Comparison of ENCODE assay signal across 8 cellular contexts in genomic region chr19:9914315-9915207, GRCh38. TPM values are rescaled to one million over a fixed set of nuclear protein-coding genes. Genes with fewer than 3 reads are reported as not detected.
DNase-seq lines count a peak whose midpoint lies in the region; ATAC-seq, FAIRE-seq and TF ChIP-seq lines count a peak whose summit lies in the region.

No MANE protein-coding gene starts in this region.

- peak; percentile 65 for ATAC-seq in GM21529 (IDR thresholded peaks at IDR 0.05; ENCODE audit: unreplicated experiment)
- ATAC-seq in activated CD4-positive, alpha-beta T cell treated with anti-CD3 and anti-CD28 coated beads for 36 hours, result peak; percentile 97
- peak; percentile 83 for ATAC-seq in HepG2

- TF ChIP-seq EP300 in HepG2 (IDR thresholded peaks at IDR 0.05; ENCODE audit: low read depth in 2 of 2, low read length in 2 of 2) (no peak), HepG2 (CRISPR knock-in tag; IDR thresholded peaks at IDR 0.05; ENCODE audit: borderline replicate concordance) (no peak)

- H3K27me3 ChIP-seq in HepG2 (ENCODE audit: control insufficient read depth in 1 of 2, insufficient read depth in 2 of 2, low read length in 2 of 2), result peaks cover 0 to 13% of the 10 kb centered on the region in 2 experiments; a peak in 3 of 5 replicates

- no peak for FAIRE-seq in HepG2 (lab: Jason Lieb, UNC)

- H3K27ac Mint-ChIP-seq in activated CD4-positive, alpha-beta T cell treated with anti-CD3 and anti-CD28 coated beads for 36 hours, result no peak overlapping the region

- peaks cover 3% of the 10 kb centered on the region for H3K4me1 Mint-ChIP-seq in activated CD4-positive, alpha-beta T cell treated with anti-CD3 and anti-CD28 coated beads for 36 hours

- WGBS in HepG2 (ENCODE audit: low lambda C conversion rate), result 0% methylated on average over 1 of the region's 65 CpGs

- CTCF ChIA-PET in activated CD4-positive, alpha-beta T cell treated with anti-CD3 and anti-CD28 coated beads for 36 hours (lab: Charles Lee), result interaction anchor here (0.6 kb wide), 1 partner anchor 19 kb away, joined by 4 read pairs; no protein-coding TSS in a partner anchor
- CTCF ChIA-PET in HepG2 (lab: Yijun Ruan, JAX; ENCODE audit: low intra/inter-chr PET ratio, low total read pairs), result interaction anchor here (0.9 to 1.4 kb wide), 2 partner anchors 67 to 289 kb away, joined by 3 to 15 read pairs; no protein-coding TSS in a partner anchor

- no peak overlapping the region for H3K27ac ChIP-seq in HepG2 (ENCODE audit: extremely low read length, insufficient read depth, low read length)

- peaks cover 27% of the 10 kb centered on the region for H3K27me3 Mint-ChIP-seq in activated CD4-positive, alpha-beta T cell treated with anti-CD3 and anti-CD28 coated beads for 36 hours

- POLR2A ChIA-PET in activated CD4-positive, alpha-beta T cell treated with anti-CD3 and anti-CD28 coated beads for 36 hours (lab: Charles Lee), result no interaction called here
- POLR2A ChIA-PET in HepG2 (lab: Yijun Ruan, JAX), result no interaction called here

- no peaks in the 10 kb centered on the region for H3K9me3 Mint-ChIP-seq in activated CD4-positive, alpha-beta T cell treated with anti-CD3 and anti-CD28 coated beads for 36 hours (ENCODE audit: low read depth)

- H3K4me3 ChIP-seq in choroid plexus epithelial cell (ENCODE audit: low read depth, low read length), result peak overlapping the region; percentile 43
- peak overlapping the region; percentile 46 to 73 (median 56) for H3K4me3 ChIP-seq in HepG2 (replicated peaks in 1 of 3; ENCODE audit: insufficient read depth in 1 of 3, low read depth in 2 of 3, low read length in 3 of 3)

- DNase-seq in AML-193 (lab: John Stamatoyannopoulos, UW), result peak; percentile 71 to 77
- DNase-seq in NCI-H345 (lab: John Stamatoyannopoulos, UW), result peak; percentile 62
- peak; percentile 93 for DNase-seq in activated CD4-positive, alpha-beta T cell treated with anti-CD3 and anti-CD28 coated beads for 36 hours
- peak; percentile 79 for DNase-seq in choroid plexus epithelial cell (ENCODE audit: low read depth)
- DNase-seq in HepG2 (ENCODE audit: low spot score), result peak; percentile 50
- DNase-seq in stimulated activated CD4-positive, alpha-beta T cell treated with anti-CD3 and anti-CD28 coated beads, Interleukin-4, amount 100 ng/mL, for 1 hour, result peak; percentile 84
- DNase-seq in NCI-H510A treated with DMSO at 0.1 percent for 48 hours (lab: John Stamatoyannopoulos, UW), result no peak

- no peaks in the 10 kb centered on the region for H3K36me3 ChIP-seq in HepG2 (replicated peaks in 1 of 2; ENCODE audit: control insufficient read depth in 1 of 2, insufficient read depth in 2 of 2, low read length in 2 of 2)

- H3K36me3 Mint-ChIP-seq in activated CD4-positive, alpha-beta T cell treated with anti-CD3 and anti-CD28 coated beads for 36 hours (ENCODE audit: low read depth), result no peaks in the 10 kb centered on the region

- H4K20me1 ChIP-seq in HepG2 (ENCODE audit: insufficient read depth, low read length), result no peaks in the 10 kb centered on the region

- peaks cover 4% of the 10 kb centered on the region; the same call in 1 of the 2 replicates for H3K4me1 ChIP-seq in HepG2 (ENCODE audit: insufficient read depth, low read length)

- peak overlapping the region; percentile 57; the same call in 1 of the 2 replicates for H3K9ac ChIP-seq in HepG2 (ENCODE audit: insufficient read depth, low read depth, low read length)

- TF ChIP-seq CTCF in choroid plexus epithelial cell (conservative IDR thresholded peaks at IDR 0.05; ENCODE audit: low read depth, low read length), result peak; percentile 40
- TF ChIP-seq CTCF in HepG2 (CRISPR knock-in tag; IDR thresholded peaks at IDR 0.05), result peak; percentile 80

- no TSS peak for BruUV-seq in HepG2 (replicated peaks; lab: Mats Ljungman, UMichigan)

- no peak for TF ChIP-seq POLR2A in HepG2 (IDR thresholded peaks at IDR 0.05; ENCODE audit: insufficient read depth in 1 of 2, low read depth in 2 of 2, low read length in 2 of 2)

- no peak overlapping the region for H2AFZ ChIP-seq in HepG2 (ENCODE audit: low read length)

- in situ Hi-C loops in HepG2 (cut with HindIII; ENCODE audit: extremely low pct_ligation_motif_present, low pct_unique_long_range_greater_than_20kb), result loop anchor here (5.0 kb wide), 1 partner anchor 67 kb away; no protein-coding TSS in a partner anchor

- intact Hi-C loops in activated CD4-positive, alpha-beta T cell treated with anti-CD3 and anti-CD28 coated beads for 36 hours (cut with DNase I, micrococcal nuclease), result loop anchor here (1.0 to 5.0 kb wide), 8 partner anchors 51 to 1552 kb away; partner anchors contain the start of genes ANGPTL4 (in 1 of the 2), PIN1 (in 1 of the 2), ZNF317 (in 1 of the 2) and ZNF561 (in 1 of the 2)
- intact Hi-C loops in HepG2 (cut with micrococcal nuclease; ENCODE audit: unreplicated experiment), result no loop called here

- H3K79me2 ChIP-seq in HepG2 (ENCODE audit: insufficient read depth, low read length), result no peaks in the 10 kb centered on the region

- TF ChIP-seq RAD21 in HepG2 (CRISPR knock-in tag; IDR thresholded peaks at IDR 0.05), result peak; percentile 87

- H3K4me3 Mint-ChIP-seq in activated CD4-positive, alpha-beta T cell treated with anti-CD3 and anti-CD28 coated beads for 36 hours, result peak overlapping the region; percentile 53

- peak overlapping the region; percentile 93 for H3K4me2 ChIP-seq in HepG2 (ENCODE audit: low read depth, low read length)

- no peaks in the 10 kb centered on the region for H3K9me3 ChIP-seq in HepG2 (ENCODE audit: low read length)

TF ChIP-seq in HepG2, 621 proteins besides CTCF, POLR2A, EP300 and RAD21 (continues in another document):
- TF ChIP-seq ZNF260 (CRISPR knock-in tag; IDR thresholded peaks at IDR 0.05; ENCODE audit: borderline replicate concordance, low read depth), result no peak
- TF ChIP-seq RAD51 (IDR thresholded peaks at IDR 0.05; ENCODE audit: borderline replicate concordance), result no peak
- TF ChIP-seq ZNF253 (CRISPR knock-in tag; IDR thresholded peaks at IDR 0.05; ENCODE audit: borderline replicate concordance), result no peak
- peak; percentile 49; the same call in 1 of the 2 replicates for TF ChIP-seq ARNT2 (CRISPR knock-in tag; IDR thresholded peaks at IDR 0.05; ENCODE audit: low read depth)
- TF ChIP-seq ZFY (CRISPR knock-in tag; IDR thresholded peaks at IDR 0.05), result no peak; the same call in 1 of the 2 replicates
- no peak for TF ChIP-seq DNMT1 (CRISPR knock-in tag; IDR thresholded peaks at IDR 0.05)
- peak; percentile 60 to 67; a peak in 1 of 4 replicates for TF ChIP-seq HMGXB4 (CRISPR knock-in tag; IDR thresholded peaks at IDR 0.05; ENCODE audit: borderline replicate concordance in 1 of 2, low read depth in 1 of 2)
- 0 out of 2 replicates have a peak, but pooled peaks have one; percentile 24 for TF ChIP-seq MAFG (CRISPR knock-in tag; IDR thresholded peaks at IDR 0.05)
- TF ChIP-seq ZNF367 (CRISPR knock-in tag; IDR thresholded peaks at IDR 0.05; ENCODE audit: borderline replicate concordance), result no peak
- TF ChIP-seq GATAD1 (CRISPR knock-in tag; IDR thresholded peaks at IDR 0.05), result 0 out of 2 replicates have a peak, but pooled peaks have one; percentile 21
- no peak for TF ChIP-seq CBX5 (CRISPR knock-in tag; IDR thresholded peaks at IDR 0.05; ENCODE audit: borderline replicate concordance)
- no peak for TF ChIP-seq HES4 (CRISPR knock-in tag; IDR thresholded peaks at IDR 0.05; ENCODE audit: borderline replicate concordance)
- 0 out of 2 replicates have a peak, but pooled peaks have one; percentile 13 for TF ChIP-seq ZNF274 (CRISPR knock-in tag; IDR thresholded peaks at IDR 0.05)

RNA-seq across cellular contexts. Expression of gene OLFM2, which starts 21.8 kb away (rescaled TPM):
- total RNA-seq in activated CD4-positive, alpha-beta T cell treated with anti-CD3 and anti-CD28 coated beads for 36 hours, result 1 to 10 TPM; 1.3 to 1.8 TPM
- total RNA-seq in HepG2 (2016; rRNA removed; fragmentation: Illumina TruSeq; extraction: Trizol), result 0.11 and 0.20 TPM in 2 replicates
- 0.53 TPM in 1 of 2 replicates, not detected in the other for total RNA-seq in HepG2 (2016; cell fraction: cytosol; rRNA removed; fragmentation: Illumina TruSeq; extraction: Trizol; ENCODE audit: low read depth)
- 0.06 and 0.24 TPM in 2 replicates for total RNA-seq in HepG2 (2016; cell fraction: insoluble cytoplasmic fraction; rRNA removed; fragmentation: Illumina TruSeq; extraction: Trizol)
- total RNA-seq in HepG2 (2016; cell fraction: membrane; rRNA removed; fragmentation: Illumina TruSeq; extraction: Trizol), result 0.31 and 0.37 TPM in 2 replicates
- total RNA-seq in HepG2 (2016; cell fraction: nucleus; rRNA removed; fragmentation: Illumina TruSeq; extraction: Trizol), result not detected in 2 replicates
- 0.51 and 0.63 TPM in 2 replicates for polyA plus RNA-seq in HepG2 (2011; rRNA removed)
- 0.24 and 0.54 TPM in 2 replicates for polyA plus RNA-seq in HepG2 (2011; cell fraction: cytosol; rRNA removed)
- 0.12 TPM in 1 of 2 replicates, not detected in the other for polyA plus RNA-seq in HepG2 (2011; cell fraction: nucleus; rRNA removed)
- 0.16 and 0.19 TPM in 2 replicates for polyA plus RNA-seq in HepG2 (2012)
- 0.21 and 0.27 TPM in 2 replicates for polyA plus RNA-seq in HepG2 (2016; cell fraction: cytosol; fragmentation: Illumina TruSeq; extraction: Trizol; ENCODE audit: low read depth)
- polyA plus RNA-seq in HepG2 (2016; cell fraction: insoluble cytoplasmic fraction; fragmentation: Illumina TruSeq; extraction: Trizol; ENCODE audit: low read depth), result 0.17 TPM in 1 of 2 replicates, not detected in the other
- 0.53 and 0.72 TPM in 2 replicates for polyA plus RNA-seq in HepG2 (2016; cell fraction: membrane; fragmentation: Illumina TruSeq; extraction: Trizol; ENCODE audit: low read depth)
- not detected in 2 replicates for polyA plus RNA-seq in HepG2 (2016; cell fraction: nucleus; fragmentation: Illumina TruSeq; extraction: Trizol; ENCODE audit: insufficient read depth, low read depth)
- polyA minus RNA-seq in HepG2 (2011; rRNA and poly(A)+ RNA removed; ENCODE audit: low replicate concordance), result 0.88 TPM in 1 of 2 replicates, not detected in the other
- polyA minus RNA-seq in HepG2 (2011; cell fraction: cytosol; rRNA and poly(A)+ RNA removed), result 0.30 TPM in 1 of 2 replicates, not detected in the other
- polyA minus RNA-seq in HepG2 (2011; cell fraction: nucleus; rRNA and poly(A)+ RNA removed), result not detected in 2 replicates
